In genomic region chr20:51037499-51038110, GRCh38 we compare ENCODE assay signal across 24 cellular contexts.
DNase-seq lines count a peak whose midpoint lies in the region; ATAC-seq and TF ChIP-seq lines count a peak whose summit lies in the region.
"Had no signal": no experiment of that assay in that cellular context is flagged by ENCODE, and none has a peak within 500 bp of the region (broad histone marks: within the 10 kb centered on the region; RNA-seq: fewer than 3 reads in every experiment).

No MANE protein-coding gene starts in this region.

- TF ChIP-seq CTCF in coronary artery (IDR thresholded peaks at IDR 0.05) = no peak

- DNase-seq in NCI-H1092 treated with DMSO at 0.1 percent for 48 hours (lab: John Stamatoyannopoulos, UW) (peak; percentile 85), amygdala (lab: John Stamatoyannopoulos, UW) (peak in 37 of 56 donors; percentile 12 to 71 (median 41)), coronary artery (ENCODE audit: low spot score) (no peak)
- no peak for DNase-seq in activated CD4-positive, alpha-beta T cell treated with anti-CD3 and anti-CD28 coated beads, Interleukin-2, amount 50 U/mL, for 4 hours
- DNase-seq: activated CD4-positive, alpha-beta memory T cell treated with anti-CD3 and anti-CD28 coated beads for 36 hours; activated gamma-delta T cell; activated T-cell treated with anti-CD3 and anti-CD28 coated beads for 4 hours; KBM-7; left colon; naive thymus-derived CD8-positive, alpha-beta T cell; NCI-H2107; ovary; right cardiac atrium; stimulated activated naive CD8-positive, alpha-beta T cell treated with anti-CD3 and anti-CD28 coated beads, Interleukin-15, amount 100 ng/mL, for 72 hours; trophoblast cell had no signal

- H3K9me3 ChIP-seq in BLaER1 treated with 17β-estradiol and CSF1 and Interleukin-3, amounts not matched to agents 10 nM and 100 nM (replicated peaks in 1 of 11) = peaks cover 0 to 16% (median 13%) of the 10 kb centered on the region in 11 experiments; a peak in 15 of 22 replicates
- H3K9me3 ChIP-seq: HAP-1, ovary had no signal

- ATAC-seq in HG03460 (IDR thresholded peaks at IDR 0.05; ENCODE audit: unreplicated experiment) (no peak), GM18870 (IDR thresholded peaks at IDR 0.05; ENCODE audit: unreplicated experiment) (no peak)
- ATAC-seq: left colon; naive thymus-derived CD8-positive, alpha-beta T cell; right cardiac atrium; stimulated activated naive CD8-positive, alpha-beta T cell treated with anti-CD3 and anti-CD28 coated beads, Interleukin-15, amount 100 ng/mL, for 72 hours; WTC11 had no signal

- H3K36me3 ChIP-seq in BLaER1 treated with 17β-estradiol and CSF1 and Interleukin-3, amounts not matched to agents 10 nM and 100 nM = no peaks in the 10 kb centered on the region
- H3K36me3 ChIP-seq: HAP-1, ovary had no signal

- H3K4me2 ChIP-seq in BLaER1 treated with 17β-estradiol and CSF1 and Interleukin-3, amounts not matched to agents 10 nM and 100 nM = peak overlapping the region; percentile 71 to 96 (median 88); a peak in 21 of 22 replicates

- H3K4me1 ChIP-seq in BLaER1 treated with 17β-estradiol and CSF1 and Interleukin-3, amounts not matched to agents 10 nM and 100 nM = peaks cover 59 to 93% (median 80%) of the 10 kb centered on the region in 10 experiments
- H3K4me1 ChIP-seq: HAP-1 had no signal

- no peak overlapping the region for H3K9ac ChIP-seq in BLaER1 treated with 17β-estradiol and CSF1 and Interleukin-3, amounts not matched to agents 10 nM and 100 nM

- H3K4me3 ChIP-seq in BLaER1 treated with 17β-estradiol and CSF1 and Interleukin-3, amounts not matched to agents 10 nM and 100 nM = no peak overlapping the region
- no peak overlapping the region for H3K4me3 ChIP-seq in coronary artery
- H3K4me3 ChIP-seq: HAP-1, ovary, SK-N-MC had no signal

- H3K27ac ChIP-seq in BLaER1 treated with 17β-estradiol and CSF1 and Interleukin-3, amounts not matched to agents 10 nM and 100 nM = peak overlapping the region in 4 of 11 experiments; percentile 83 to 95 (median 93); a peak in 4 of 22 replicates
- H3K27ac ChIP-seq in layer of hippocampus (ENCODE audit: low read depth, low read length) = peak overlapping the region; percentile 15
- H3K27ac ChIP-seq in coronary artery = no peak overlapping the region
- H3K27ac ChIP-seq: C4-2B, ovary, RWPE1, SK-N-MC had no signal

- H3K27me3 ChIP-seq in BLaER1 treated with 17β-estradiol and CSF1 and Interleukin-3, amounts not matched to agents 10 nM and 100 nM = no peaks in the 10 kb centered on the region
- peaks cover 2% of the 10 kb centered on the region for H3K27me3 ChIP-seq in layer of hippocampus (ENCODE audit: control insufficient read depth, insufficient read depth, low read length)
- H3K27me3 ChIP-seq: ovary had no signal

- H4K20me1 ChIP-seq in BLaER1 treated with 17β-estradiol and CSF1 and Interleukin-3, amounts not matched to agents 10 nM and 100 nM = no peaks in the 10 kb centered on the region

Comparison
In these comparisons a context has a peak if more than half of its experiments do, and no peak if none do; other contexts are left out.
1. DNase-seq: peak in NCI-H1092 treated with DMSO at 0.1 percent for 48 hours (single experiment) and amygdala (37 of 56); none in coronary artery (single experiment) and activated CD4-positive, alpha-beta T cell treated with anti-CD3 and anti-CD28 coated beads, Interleukin-2, amount 50 U/mL, for 4 hours (0 of 2).